8 cellular contexts compared by ENCODE assay signal in genomic region chr6:157763129-157763893, GRCh38. TPM values are rescaled to one million over a fixed set of nuclear protein-coding genes. Genes with fewer than 3 reads are reported as not detected.
DNase-seq lines count a peak whose midpoint lies in the region; ATAC-seq, FAIRE-seq and TF ChIP-seq lines count a peak whose summit lies in the region.

No MANE protein-coding gene starts in this region.

- no peaks in the 10 kb centered on the region for H4K20me1 ChIP-seq in keratinocyte (ENCODE audit: control insufficient read depth, extremely low read depth, insufficient read depth, low read length)

- dilution Hi-C loops in keratinocyte (cut with MboI; ENCODE audit: extremely low pct_ligation_motif_present, low sequenced_read_pairs) = no loop called here

- no peaks in the 10 kb centered on the region for H3K36me3 ChIP-seq in keratinocyte (ENCODE audit: control insufficient read depth in 2 of 2, extremely low read depth in 1 of 2, insufficient read depth in 2 of 2, low read length in 2 of 2)
- no peaks in the 10 kb centered on the region for H3K36me3 ChIP-seq in thoracic aorta

- peak overlapping the region; percentile 85 for H3K9ac ChIP-seq in keratinocyte (ENCODE audit: control insufficient read depth, extremely low read depth, insufficient read depth, low read length)

- no peak for ATAC-seq in thoracic aorta (ENCODE audit: insufficient number of reproducible peaks, low FRiP score, low read depth)
- ATAC-seq in GM21723 (IDR thresholded peaks at IDR 0.05; ENCODE audit: unreplicated experiment) = no peak

- no peak for TF ChIP-seq CTCF in astrocyte of the spinal cord (IDR thresholded peaks at IDR 0.05; ENCODE audit: low read depth, low read length)
- no peak for TF ChIP-seq CTCF in keratinocyte (optimal IDR thresholded peaks at IDR 0.05 in 1 of 3, IDR thresholded peaks at IDR 0.05 in 1 of 3, conservative IDR thresholded peaks at IDR 0.05 in 1 of 3; ENCODE audit: extremely low read depth in 1 of 3, insufficient read depth in 2 of 3, low read length in 3 of 3)
- TF ChIP-seq CTCF in thoracic aorta (IDR thresholded peaks at IDR 0.05) = no peak

- H3K27ac ChIP-seq in keratinocyte (ENCODE audit: control insufficient read depth, insufficient read depth, low read length) = peak overlapping the region; percentile 98
- peak overlapping the region; percentile 80 to 82 for H3K27ac ChIP-seq in thoracic aorta

- H3K4me1 ChIP-seq in keratinocyte (ENCODE audit: control insufficient read depth, extremely low read depth, insufficient read depth, low read length) = peaks cover 44% of the 10 kb centered on the region
- peaks cover 40 to 57% of the 10 kb centered on the region in 2 donors for H3K4me1 ChIP-seq in thoracic aorta (ENCODE audit: control insufficient read depth in 1 of 2, low read depth in 2 of 2)

- H3K9me1 ChIP-seq in keratinocyte (ENCODE audit: control insufficient read depth, extremely low read depth, insufficient read depth, low read length) = peaks cover 2% of the 10 kb centered on the region

- no peak overlapping the region for H3K4me3 ChIP-seq in astrocyte of the spinal cord (ENCODE audit: low read depth, low read length)
- H3K4me3 ChIP-seq in keratinocyte (ENCODE audit: control insufficient read depth in 2 of 3, extremely low read depth in 1 of 3, insufficient read depth in 2 of 3, low read depth in 1 of 3, low read length in 3 of 3) = peak overlapping the region in 2 of 3 experiments; percentile 34 to 49
- no peak overlapping the region for H3K4me3 ChIP-seq in thoracic aorta

- no peaks in the 10 kb centered on the region for H3K79me2 ChIP-seq in keratinocyte (ENCODE audit: control insufficient read depth, insufficient read depth, low read length)

- peak; percentile 86 for FAIRE-seq in keratinocyte (lab: Jason Lieb, UNC)

- H2AFZ ChIP-seq in keratinocyte (ENCODE audit: control insufficient read depth, low read length) = no peak overlapping the region

- in situ Hi-C loops in astrocyte of the spinal cord (cut with HindIII; ENCODE audit: low sequenced_read_pairs) = no loop called here

- H3K27me3 ChIP-seq in keratinocyte (ENCODE audit: control insufficient read depth, extremely low read depth, insufficient read depth, low read length) (no peaks in the 10 kb centered on the region), thoracic aorta (replicated peaks; ENCODE audit: insufficient read depth) (no peaks in the 10 kb centered on the region)

- H3K4me2 ChIP-seq in keratinocyte (ENCODE audit: control insufficient read depth, extremely low read depth, insufficient read depth, low read depth, low read length) = peak overlapping the region; percentile 95

- H3K9me3 ChIP-seq in keratinocyte (ENCODE audit: control insufficient read depth, low read depth, low read length) (no peaks in the 10 kb centered on the region), thoracic aorta (no peaks in the 10 kb centered on the region)

- peak; percentile 78 for DNase-seq in activated effector memory CD4-positive, alpha-beta T cell treated with anti-CD3 and anti-CD28 coated beads, Interleukin-2, amount 50 U/mL, for 16 hours
- no peak for DNase-seq in activated effector memory CD4-positive, alpha-beta T cell treated with Interleukin-2 at 50 U/mL for 16 hours
- DNase-seq in NCI-H460 (ENCODE audit: extremely low read depth, low read depth) = peak; percentile 70
- peak; percentile 59 for DNase-seq in astrocyte of the spinal cord (ENCODE audit: low read depth, low spot score)
- peak; percentile 100 for DNase-seq in keratinocyte (ENCODE audit: low read depth, low spot score)
- no peak for DNase-seq in thoracic aorta (ENCODE audit: low spot score)
- DNase-seq in OCI-M1 (lab: John Stamatoyannopoulos, UW) = no peak

RNA-seq across cellular contexts. Expression of gene SNX9, which starts 59.7 kb away (rescaled TPM):
- 27.2 and 35.3 TPM in 2 replicates for total RNA-seq in NCI-H460 (2014; rRNA removed; shearing (Covaris generic))
- polyA plus RNA-seq in NCI-H460 (2014; cell fraction: nucleus; rRNA removed) = 11.1 and 15.6 TPM in 2 replicates
- polyA plus RNA-seq in keratinocyte = 25.3 to 40.9 TPM (median 37.8 TPM) in 3 replicates
- polyA plus RNA-seq in keratinocyte (2011; ENCODE audit: low read depth) = 94.9 TPM
- 27.6 and 39.1 TPM in 2 replicates for polyA plus RNA-seq in keratinocyte (2011; cell fraction: cytosol; rRNA removed)
- polyA plus RNA-seq in keratinocyte (2011; cell fraction: nucleus; rRNA removed) = 40.1 and 44.8 TPM in 2 replicates
- 28.5 and 30.4 TPM in 2 replicates for polyA plus RNA-seq in keratinocyte (2012; ENCODE audit: low replicate concordance)
- polyA minus RNA-seq in keratinocyte = 11.9 to 25.8 TPM (median 19.3 TPM) in 3 replicates
- polyA minus RNA-seq in keratinocyte (2011; cell fraction: cytosol; rRNA and poly(A)+ RNA removed) = 22.8 TPM
- polyA minus RNA-seq in keratinocyte (2011; cell fraction: nucleus; rRNA and poly(A)+ RNA removed) = 19.0 and 28.6 TPM in 2 replicates
- total RNA-seq in thoracic aorta = 10 to 100 TPM; 87.2 to 90.8 TPM

Comparison
In these comparisons a context has a peak if more than half of its experiments do, and no peak if none do; other contexts are left out.
1. DNase-seq: peak in activated effector memory CD4-positive, alpha-beta T cell treated with anti-CD3 and anti-CD28 coated beads, Interleukin-2, amount 50 U/mL, for 16 hours (single experiment), NCI-H460 (single experiment), astrocyte of the spinal cord (single experiment) and keratinocyte (single experiment); none in activated effector memory CD4-positive, alpha-beta T cell treated with Interleukin-2 at 50 U/mL for 16 hours (single experiment), thoracic aorta (single experiment) and OCI-M1 (single experiment).
2. H3K4me3 ChIP-seq: peak in keratinocyte (2 of 3); none in astrocyte of the spinal cord (single experiment) and thoracic aorta (single experiment).